In the genomic region with DNA sequence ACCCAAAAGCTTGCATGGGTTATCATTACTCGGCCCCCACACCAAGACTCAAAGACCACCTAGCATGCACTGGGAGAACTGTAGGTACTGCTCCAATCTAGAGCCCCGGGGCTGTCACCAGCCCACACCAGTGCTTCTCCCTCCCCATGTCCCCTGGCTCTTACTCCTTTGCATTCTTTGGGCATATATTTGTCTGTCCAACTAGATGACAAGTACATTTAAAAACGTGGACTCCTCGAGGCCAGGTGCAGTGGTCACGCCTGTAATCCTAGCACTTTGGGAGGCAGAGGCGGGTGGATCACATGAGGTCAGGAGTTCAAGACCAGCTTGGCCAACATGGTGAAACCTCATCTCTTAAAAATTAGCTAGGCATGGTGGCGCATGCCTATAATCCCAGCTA, we compare ENCODE assay signal across 23 cellular contexts.
"Had no signal": no experiment of that assay in that cellular context is flagged by ENCODE, and none has a peak within 500 bp of the region (broad histone marks: within the 10 kb centered on the region; RNA-seq: fewer than 3 reads in every experiment).

No MANE protein-coding gene starts in this region.

- H3K4me3 ChIP-seq: breast epithelium had no signal

- H3K9me3 Mint-ChIP-seq: activated CD8-positive, alpha-beta T cell treated with anti-CD3 and anti-CD28 coated beads for 36 hours; activated naive CD4-positive, alpha-beta T cell treated with anti-CD3 and anti-CD28 coated beads, Interleukin-2, amount 50 U/mL, for 24 hours; activated T-cell treated with anti-CD3 and anti-CD28 coated beads, Interleukin-2, amount 50 U/mL, for 24 hours; activated T-helper 1 cell treated with anti-CD3 and anti-CD28 coated beads, Interleukin-12 subunit alpha, Interleukin-12 subunit beta, Interleukin-2, Interleukin-4 antibody, amounts not matched to agents 30 ng/mL and 10 ng/mL and 1 ng/mL, durations not matched to agents 14 hours and 24 hours and 36 hours; IgD-negative memory B cell had no signal

- ATAC-seq: activated CD4-positive, CD25-positive, alpha-beta regulatory T cell treated with anti-CD3 and anti-CD28 coated beads, Interleukin-2, amount 50 U/mL, for 24 hours; activated CD8-positive, alpha-beta T cell treated with anti-CD3 and anti-CD28 coated beads for 36 hours had no signal

- H3K27me3 Mint-ChIP-seq: activated CD8-positive, alpha-beta T cell treated with anti-CD3 and anti-CD28 coated beads for 36 hours; activated naive CD4-positive, alpha-beta T cell treated with anti-CD3 and anti-CD28 coated beads, Interleukin-2, amount 50 U/mL, for 24 hours; activated T-cell treated with anti-CD3 and anti-CD28 coated beads, Interleukin-2, amount 50 U/mL, for 24 hours; IgD-negative memory B cell had no signal

- H3K4me1 ChIP-seq: breast epithelium had no signal

- H3K9me3 ChIP-seq: breast epithelium had no signal

- H3K4me3 Mint-ChIP-seq: activated CD8-positive, alpha-beta T cell treated with anti-CD3 and anti-CD28 coated beads for 36 hours; activated naive CD4-positive, alpha-beta T cell treated with anti-CD3 and anti-CD28 coated beads, Interleukin-2, amount 50 U/mL, for 24 hours; activated T-cell treated with anti-CD3 and anti-CD28 coated beads, Interleukin-2, amount 50 U/mL, for 24 hours; activated T-helper 1 cell treated with anti-CD3 and anti-CD28 coated beads, Interleukin-12 subunit alpha, Interleukin-12 subunit beta, Interleukin-2, Interleukin-4 antibody, amounts not matched to agents 30 ng/mL and 10 ng/mL and 1 ng/mL, durations not matched to agents 14 hours and 24 hours and 36 hours; IgD-negative memory B cell had no signal

- H3K27ac ChIP-seq: breast epithelium, WERI-Rb-1 had no signal

- H3K27me3 ChIP-seq: breast epithelium had no signal

- H3K27ac Mint-ChIP-seq: activated CD8-positive, alpha-beta T cell treated with anti-CD3 and anti-CD28 coated beads for 36 hours; activated naive CD4-positive, alpha-beta T cell treated with anti-CD3 and anti-CD28 coated beads, Interleukin-2, amount 50 U/mL, for 24 hours; activated T-cell treated with anti-CD3 and anti-CD28 coated beads, Interleukin-2, amount 50 U/mL, for 24 hours; activated T-helper 1 cell treated with anti-CD3 and anti-CD28 coated beads, Interleukin-12 subunit alpha, Interleukin-12 subunit beta, Interleukin-2, Interleukin-4 antibody, amounts not matched to agents 30 ng/mL and 10 ng/mL and 1 ng/mL, durations not matched to agents 14 hours and 24 hours and 36 hours; IgD-negative memory B cell had no signal

- DNase-seq: activated CD4-positive, alpha-beta T cell treated with anti-CD3 and anti-CD28 coated beads for 4 hours; activated CD8-positive, alpha-beta T cell treated with anti-CD3 and anti-CD28 coated beads for 36 hours; activated effector memory CD4-positive, alpha-beta T cell treated with Interleukin-2 at 50 U/mL for 16 hours; activated naive CD4-positive, alpha-beta T cell; activated T-cell treated with anti-CD3 and anti-CD28 coated beads, Interleukin-2, amount 50 U/mL, for 24 hours; aorta; KG1; NCI-H1048; NCI-H146; NCI-H1930; NCI-H2171; NCI-H2227 treated with DMSO at 0.1 percent for 48 hours; NCI-H446 treated with DMSO at 0.1 percent for 48 hours; NCI-H524 treated with DMSO at 0.1 percent for 48 hours; NCI-H748 treated with DMSO at 0.1 percent for 48 hours; SIG-M5; T-helper 2 cell; WERI-Rb-1 had no signal
